8 cellular contexts compared by ENCODE assay signal in the genomic region with DNA sequence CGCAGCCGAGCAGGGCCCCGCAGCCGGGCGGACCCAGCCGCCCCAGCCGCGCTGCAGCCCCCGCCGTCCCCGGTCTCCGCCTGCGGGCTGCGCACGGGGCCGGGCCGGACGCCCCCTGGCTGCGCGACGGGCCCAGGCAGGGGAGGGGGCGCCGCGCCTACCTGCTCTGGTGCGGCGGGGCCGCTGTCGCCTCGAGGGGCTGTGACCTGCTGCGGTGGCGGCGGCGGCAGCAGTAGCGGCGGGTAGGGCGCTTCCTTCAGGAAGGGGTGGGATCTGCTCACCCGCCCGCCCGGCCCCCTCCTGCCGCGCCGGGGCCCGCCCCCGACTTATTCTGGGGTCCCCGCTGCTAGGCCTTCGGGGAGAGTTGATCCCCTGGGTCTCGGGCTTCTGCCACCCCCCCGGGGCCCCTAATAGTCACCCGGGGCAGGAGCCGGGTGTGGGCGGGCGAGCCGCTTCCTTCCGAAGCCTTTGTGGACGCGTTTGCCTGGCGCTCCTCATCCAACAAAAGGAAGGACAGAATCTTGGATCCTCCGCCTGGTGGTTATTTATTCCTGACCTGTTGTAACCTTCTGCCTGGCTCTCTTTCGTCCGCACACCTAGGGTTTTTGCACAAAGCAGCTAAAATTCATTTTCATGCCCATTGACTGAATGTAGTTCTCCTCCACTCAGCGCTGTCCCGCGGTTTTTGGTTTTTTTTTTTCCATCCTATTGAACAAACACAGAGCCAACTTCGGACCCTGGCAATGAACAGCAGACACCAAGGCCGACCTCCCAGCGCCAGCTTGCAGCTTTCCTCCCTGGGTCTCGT. TPM values are rescaled to one million over a fixed set of nuclear protein-coding genes. Genes with fewer than 3 reads are reported as not detected.
DNase-seq lines count a peak whose midpoint lies in the region; ATAC-seq and TF ChIP-seq lines count a peak whose summit lies in the region.

A gene (minus strand): TSS at position 244 of the 808 bp plus-strand sequence. CDS start 57,331 bp downstream, outside the sequence.

- no peak within 1 kb of the TSS for H3K9ac ChIP-seq in muscle layer of colon (ENCODE audit: low read length)

- no peaks in the 10 kb centered on the region for H3K9me3 ChIP-seq in AG04450 (ENCODE audit: control insufficient read depth, insufficient read depth, low read length)
- H3K9me3 ChIP-seq in muscle layer of colon (ENCODE audit: low read length) = no peaks in the 10 kb centered on the region

- H3K4me1 ChIP-seq in muscle layer of colon (ENCODE audit: insufficient read depth, low read length) = no peaks in the 10 kb centered on the region

- no peak within 1 kb of the TSS for H3K27ac ChIP-seq in AG04450 (ENCODE audit: low read depth, low read length)
- H3K27ac ChIP-seq in muscle layer of colon (ENCODE audit: low read depth, low read length) = no peak within 1 kb of the TSS

- CTCF ChIA-PET in AG04450 (lab: Charles Lee) = interaction anchor here (0.7 kb wide), 1 partner anchor 531 kb away, joined by 3 read pairs; no protein-coding TSS in a partner anchor

- H3K4me3 ChIP-seq in AG04450 (ENCODE audit: low read depth, low read length) (peak within 1 kb of the TSS; percentile 41), GM08714 (ENCODE audit: low read length) (peak within 1 kb of the TSS; percentile 16; the same call in 1 of the 2 replicates), epithelial cell of proximal tubule (ENCODE audit: low read depth, low read length) (peak within 1 kb of the TSS; percentile 58), muscle layer of colon (ENCODE audit: low read depth in 1 of 2, low read length in 2 of 2) (peak within 1 kb of the TSS; percentile 39 to 47)

- DNase-seq in AG04450 (ENCODE audit: low read depth, low spot score) = no peak
- no peak for DNase-seq in epithelial cell of proximal tubule (ENCODE audit: low read depth)
- DNase-seq in kidney glomerular epithelial cell (lab: John Stamatoyannopoulos, UW) = no peak
- DNase-seq in NCI-H2196 treated with DMSO at 0.1 percent for 48 hours (lab: John Stamatoyannopoulos, UW; ENCODE audit: unreplicated experiment) = no peak

- H3K27me3 ChIP-seq in AG04450 (ENCODE audit: control insufficient read depth, insufficient read depth, low read length) (peaks cover 39% of the 10 kb centered on the region), muscle layer of colon (ENCODE audit: control insufficient read depth in 1 of 2, insufficient read depth in 2 of 2, low read length in 2 of 2) (peaks cover 0 to 10% of the 10 kb centered on the region in 2 donors)

- ATAC-seq in SK-N-SH treated with all-trans-retinoic acid at 6 μM for 48 hours (peak; percentile 85), HG03097 (IDR thresholded peaks at IDR 0.05; ENCODE audit: low FRiP score, unreplicated experiment) (no peak)

- H3K36me3 ChIP-seq in muscle layer of colon (ENCODE audit: insufficient read depth, low read length) = no peaks in the 10 kb centered on the region

- TF ChIP-seq CTCF in AG04450 (IDR thresholded peaks at IDR 0.05; ENCODE audit: low read depth, low read length) = no peak
- no peak for TF ChIP-seq CTCF in epithelial cell of proximal tubule (conservative IDR thresholded peaks at IDR 0.05; ENCODE audit: low read depth, low read length)

- POLR2A ChIA-PET in AG04450 (lab: Yijun Ruan, JAX) = no interaction called here

TF ChIP-seq in SK-N-SH treated with all-trans-retinoic acid at 6 μM for 48 hours, 23 proteins besides CTCF, POLR2A, EP300 and RAD21:
- TF ChIP-seq, protein P1, sequence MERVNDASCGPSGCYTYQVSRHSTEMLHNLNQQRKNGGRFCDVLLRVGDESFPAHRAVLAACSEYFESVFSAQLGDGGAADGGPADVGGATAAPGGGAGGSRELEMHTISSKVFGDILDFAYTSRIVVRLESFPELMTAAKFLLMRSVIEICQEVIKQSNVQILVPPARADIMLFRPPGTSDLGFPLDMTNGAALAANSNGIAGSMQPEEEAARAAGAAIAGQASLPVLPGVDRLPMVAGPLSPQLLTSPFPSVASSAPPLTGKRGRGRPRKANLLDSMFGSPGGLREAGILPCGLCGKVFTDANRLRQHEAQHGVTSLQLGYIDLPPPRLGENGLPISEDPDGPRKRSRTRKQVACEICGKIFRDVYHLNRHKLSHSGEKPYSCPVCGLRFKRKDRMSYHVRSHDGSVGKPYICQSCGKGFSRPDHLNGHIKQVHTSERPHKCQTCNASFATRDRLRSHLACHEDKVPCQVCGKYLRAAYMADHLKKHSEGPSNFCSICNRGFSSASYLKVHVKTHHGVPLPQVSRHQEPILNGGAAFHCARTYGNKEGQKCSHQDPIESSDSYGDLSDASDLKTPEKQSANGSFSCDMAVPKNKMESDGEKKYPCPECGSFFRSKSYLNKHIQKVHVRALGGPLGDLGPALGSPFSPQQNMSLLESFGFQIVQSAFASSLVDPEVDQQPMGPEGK (CRISPR knock-in tag; IDR thresholded peaks at IDR 0.05; ENCODE audit: borderline replicate concordance) = no peak
- no peak for TF ChIP-seq GLIS3 (CRISPR knock-in tag; IDR thresholded peaks at IDR 0.05)

RNA-seq across cellular contexts. Expression of the gene that starts here (rescaled TPM):
- 0.06 and 0.11 TPM in 2 replicates for polyA plus RNA-seq in AG04450 (2011; rRNA removed)
- polyA minus RNA-seq in AG04450 (2011; rRNA and poly(A)+ RNA removed) = not detected in 2 replicates
- 0.36 and 2.9 TPM in 2 replicates for total RNA-seq in epithelial cell of proximal tubule
